ENCODE assay signal across 1 cellular context in the genomic region with DNA sequence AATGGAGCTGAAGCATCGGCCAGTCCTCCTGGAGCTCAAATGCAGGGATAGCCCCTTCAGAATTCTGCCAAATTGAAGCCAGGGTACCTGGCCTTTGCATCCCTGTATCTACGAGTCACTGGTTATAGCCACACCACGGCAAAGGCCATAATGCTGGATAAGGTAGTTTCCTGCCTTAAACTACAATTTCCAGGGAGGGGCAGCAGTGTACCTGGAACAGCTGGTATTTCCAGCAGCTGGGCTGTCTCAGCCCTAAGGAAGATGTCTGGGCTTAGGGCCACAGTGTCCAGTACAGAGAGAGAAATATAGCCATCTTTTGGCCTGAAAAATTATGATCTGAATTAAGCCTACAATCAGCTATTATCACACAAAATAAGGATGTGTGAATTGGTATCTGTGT.
TF ChIP-seq lines count a peak whose summit lies in the region.

No MANE protein-coding gene starts in this region.

TF ChIP-seq in WTC11, 78 proteins besides CTCF, POLR2A, EP300 and RAD21 (continued from another document):
- TF ChIP-seq, protein P1, sequence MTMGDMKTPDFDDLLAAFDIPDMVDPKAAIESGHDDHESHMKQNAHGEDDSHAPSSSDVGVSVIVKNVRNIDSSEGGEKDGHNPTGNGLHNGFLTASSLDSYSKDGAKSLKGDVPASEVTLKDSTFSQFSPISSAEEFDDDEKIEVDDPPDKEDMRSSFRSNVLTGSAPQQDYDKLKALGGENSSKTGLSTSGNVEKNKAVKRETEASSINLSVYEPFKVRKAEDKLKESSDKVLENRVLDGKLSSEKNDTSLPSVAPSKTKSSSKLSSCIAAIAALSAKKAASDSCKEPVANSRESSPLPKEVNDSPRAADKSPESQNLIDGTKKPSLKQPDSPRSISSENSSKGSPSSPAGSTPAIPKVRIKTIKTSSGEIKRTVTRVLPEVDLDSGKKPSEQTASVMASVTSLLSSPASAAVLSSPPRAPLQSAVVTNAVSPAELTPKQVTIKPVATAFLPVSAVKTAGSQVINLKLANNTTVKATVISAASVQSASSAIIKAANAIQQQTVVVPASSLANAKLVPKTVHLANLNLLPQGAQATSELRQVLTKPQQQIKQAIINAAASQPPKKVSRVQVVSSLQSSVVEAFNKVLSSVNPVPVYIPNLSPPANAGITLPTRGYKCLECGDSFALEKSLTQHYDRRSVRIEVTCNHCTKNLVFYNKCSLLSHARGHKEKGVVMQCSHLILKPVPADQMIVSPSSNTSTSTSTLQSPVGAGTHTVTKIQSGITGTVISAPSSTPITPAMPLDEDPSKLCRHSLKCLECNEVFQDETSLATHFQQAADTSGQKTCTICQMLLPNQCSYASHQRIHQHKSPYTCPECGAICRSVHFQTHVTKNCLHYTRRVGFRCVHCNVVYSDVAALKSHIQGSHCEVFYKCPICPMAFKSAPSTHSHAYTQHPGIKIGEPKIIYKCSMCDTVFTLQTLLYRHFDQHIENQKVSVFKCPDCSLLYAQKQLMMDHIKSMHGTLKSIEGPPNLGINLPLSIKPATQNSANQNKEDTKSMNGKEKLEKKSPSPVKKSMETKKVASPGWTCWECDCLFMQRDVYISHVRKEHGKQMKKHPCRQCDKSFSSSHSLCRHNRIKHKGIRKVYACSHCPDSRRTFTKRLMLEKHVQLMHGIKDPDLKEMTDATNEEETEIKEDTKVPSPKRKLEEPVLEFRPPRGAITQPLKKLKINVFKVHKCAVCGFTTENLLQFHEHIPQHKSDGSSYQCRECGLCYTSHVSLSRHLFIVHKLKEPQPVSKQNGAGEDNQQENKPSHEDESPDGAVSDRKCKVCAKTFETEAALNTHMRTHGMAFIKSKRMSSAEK (CRISPR knock-in tag; IDR thresholded peaks at IDR 0.05; ENCODE audit: borderline replicate concordance): no peak
- TF ChIP-seq PRRX2 (CRISPR knock-in tag; IDR thresholded peaks at IDR 0.05): no peak
- TF ChIP-seq KAT7 (CRISPR knock-in tag; IDR thresholded peaks at IDR 0.05; ENCODE audit: borderline replicate concordance): no peak
- TF ChIP-seq ESRRA (CRISPR knock-in tag; IDR thresholded peaks at IDR 0.05; ENCODE audit: borderline replicate concordance): no peak
- TF ChIP-seq NR2C2 (CRISPR knock-in tag; IDR thresholded peaks at IDR 0.05): no peak
- no peak for TF ChIP-seq SMAD3 (CRISPR knock-in tag; IDR thresholded peaks at IDR 0.05; ENCODE audit: borderline replicate concordance)
- TF ChIP-seq ATF6 (CRISPR knock-in tag; IDR thresholded peaks at IDR 0.05): no peak
- TF ChIP-seq NR1H2 (CRISPR knock-in tag; IDR thresholded peaks at IDR 0.05): no peak
- TF ChIP-seq ZBTB43 (CRISPR knock-in tag; IDR thresholded peaks at IDR 0.05): no peak
- no peak for TF ChIP-seq ZBTB21 (CRISPR knock-in tag; IDR thresholded peaks at IDR 0.05; ENCODE audit: borderline replicate concordance)
- TF ChIP-seq ZNF232 (CRISPR knock-in tag; IDR thresholded peaks at IDR 0.05): no peak
- TF ChIP-seq, protein P2, sequence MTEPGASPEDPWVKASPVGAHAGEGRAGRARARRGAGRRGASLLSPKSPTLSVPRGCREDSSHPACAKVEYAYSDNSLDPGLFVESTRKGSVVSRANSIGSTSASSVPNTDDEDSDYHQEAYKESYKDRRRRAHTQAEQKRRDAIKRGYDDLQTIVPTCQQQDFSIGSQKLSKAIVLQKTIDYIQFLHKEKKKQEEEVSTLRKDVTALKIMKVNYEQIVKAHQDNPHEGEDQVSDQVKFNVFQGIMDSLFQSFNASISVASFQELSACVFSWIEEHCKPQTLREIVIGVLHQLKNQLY (CRISPR knock-in tag; IDR thresholded peaks at IDR 0.05): no peak
- no peak for TF ChIP-seq RORB (CRISPR knock-in tag; IDR thresholded peaks at IDR 0.05)
- TF ChIP-seq JUN (CRISPR knock-in tag; IDR thresholded peaks at IDR 0.05): no peak
- TF ChIP-seq USF2 (CRISPR knock-in tag; IDR thresholded peaks at IDR 0.05): no peak
